ENCODE assay signal across 1 cellular context in genomic region chr4:164464313-164464712, GRCh38.
TF ChIP-seq lines count a peak whose summit lies in the region.

No MANE protein-coding gene starts in this region.

TF ChIP-seq in WTC11, 78 proteins besides CTCF, POLR2A, EP300 and RAD21 (continued from another document):
- TF ChIP-seq ZNF425 (CRISPR knock-in tag; conservative IDR thresholded peaks at IDR 0.05) (no peak), CREM (CRISPR knock-in tag; IDR thresholded peaks at IDR 0.05) (no peak), HMGXB4 (CRISPR knock-in tag; IDR thresholded peaks at IDR 0.05) (no peak), RORB (CRISPR knock-in tag; IDR thresholded peaks at IDR 0.05) (no peak)
TF ChIP-seq in WTC11: peak in this region for 0.
